ENCODE assay signal across 23 cellular contexts in the genomic region with DNA sequence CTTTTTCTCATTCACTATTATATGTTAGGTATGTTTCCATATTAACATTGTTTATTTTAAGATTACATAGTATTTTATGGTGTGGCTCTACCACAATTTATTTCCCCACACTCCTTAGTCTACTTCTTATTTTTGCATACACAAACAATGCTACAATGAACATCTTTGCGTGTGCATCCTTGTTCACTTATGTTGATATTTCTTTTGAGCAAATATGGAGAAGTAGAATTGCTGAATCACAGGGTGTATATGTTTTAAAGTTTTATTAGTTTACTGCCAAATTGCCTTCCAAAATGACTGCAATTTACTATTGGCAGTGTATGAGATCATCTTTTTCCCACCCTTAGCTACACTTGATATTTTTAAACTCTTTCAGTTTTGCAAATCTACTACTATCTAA.
"Had no signal": no experiment of that assay in that cellular context is flagged by ENCODE, and none has a peak within 500 bp of the region (broad histone marks: within the 10 kb centered on the region; RNA-seq: fewer than 3 reads in every experiment).

No MANE protein-coding gene starts in this region.

- H3K27ac ChIP-seq: coronary artery, foreskin keratinocyte, spleen had no signal

- DNase-seq: effector CD4-positive, alpha-beta T cell; endodermal cell; erythroblast; foreskin keratinocyte; kidney; left cardiac atrium; left ventricle myocardium superior; mesenchymal stem cell; midbrain; naive B cell; posterior cingulate gyrus; spleen; stimulated activated CD4-positive, alpha-beta T cell treated with anti-CD3 and anti-CD28 coated beads, Interleukin-15, amount 100 ng/mL, for 24 hours; stimulated activated CD4-positive, alpha-beta T cell treated with anti-CD3 and anti-CD28 coated beads, Interleukin-1b, Interleukin-23, amount 100 ng/mL, for 48 hours; stimulated activated CD4-positive, alpha-beta T cell treated with anti-CD3 and anti-CD28 coated beads, Interleukin-4, amount 100 ng/mL, for 24 hours; stimulated activated naive B cell treated with anti-CD40 and anti-IgM and Interleukin-4, amounts not matched to agents 10 μg/mL and 1 μg/mL and 100 μg/mL, for 72 hours had no signal

- H3K4me3 Mint-ChIP-seq: endodermal cell; naive B cell; nephron; stimulated activated naive B cell treated with anti-CD40 and anti-IgM and Interleukin-4, amounts not matched to agents 10 μg/mL and 1 μg/mL and 100 μg/mL, for 72 hours; type B pancreatic cell had no signal

- H3K4me1 Mint-ChIP-seq: endodermal cell; naive B cell; nephron; stimulated activated naive B cell treated with anti-CD40 and anti-IgM and Interleukin-4, amounts not matched to agents 10 μg/mL and 1 μg/mL and 100 μg/mL, for 72 hours had no signal

- H3K9me3 Mint-ChIP-seq: type B pancreatic cell had no signal

- H3K27ac Mint-ChIP-seq: endodermal cell; naive B cell; nephron; stimulated activated naive B cell treated with anti-CD40 and anti-IgM and Interleukin-4, amounts not matched to agents 10 μg/mL and 1 μg/mL and 100 μg/mL, for 72 hours; type B pancreatic cell had no signal

- H3K36me3 ChIP-seq: spleen had no signal

- FAIRE-seq: endothelial cell of umbilical vein, kidney, urothelium cell line had no signal

- H3K4me1 ChIP-seq: foreskin keratinocyte, spleen had no signal

- ATAC-seq: foreskin keratinocyte; left cardiac atrium; left ventricle myocardium superior; sciatic nerve; stimulated activated naive B cell treated with anti-CD40 and anti-IgM and Interleukin-4, amounts not matched to agents 10 μg/mL and 1 μg/mL and 100 μg/mL, for 72 hours had no signal

- H3K4me3 ChIP-seq: coronary artery, lung, spleen had no signal
